ENCODE assay signal across 31 cellular contexts in genomic region chr10:122734266-122734665, GRCh38. TPM values are rescaled to one million over a fixed set of nuclear protein-coding genes. Genes with fewer than 3 reads are reported as not detected.
"Had no signal": no experiment of that assay in that cellular context is flagged by ENCODE, and none has a peak within 500 bp of the region (broad histone marks: within the 10 kb centered on the region; RNA-seq: fewer than 3 reads in every experiment).

No MANE protein-coding gene starts in this region.

- H3K36me3 ChIP-seq: left lung, lower lobe of right lung, pancreas, prostate gland, spleen, suprapubic skin, thoracic aorta, tibial artery, upper lobe of right lung had no signal

- H3K27me3 ChIP-seq: pancreas had no signal

- DNase-seq: hypothalamus; immature natural killer cell; kidney; left colon; left lung; lower lobe of right lung; mesenchymal stem cell; naive thymus-derived CD4-positive, alpha-beta T cell; nucleus accumbens; pancreas; retina; right cardiac atrium; small intestine; spleen; stimulated activated CD4-positive, alpha-beta T cell treated with anti-CD3 and anti-CD28 coated beads, Interleukin-4, amount 100 ng/mL, for 24 hours; stimulated activated naive CD4-positive, alpha-beta T cell; tibial artery; trophoblast cell; upper lobe of right lung had no signal

- H3K4me1 ChIP-seq: left lung, lower lobe of right lung, pancreas, prostate gland, spleen, suprapubic skin, tibial artery, upper lobe of right lung had no signal

- H3K9me3 ChIP-seq: left lung, lower lobe of right lung, pancreas, prostate gland, spleen, suprapubic skin, thoracic aorta, tibial artery, upper lobe of right lung had no signal

- ATAC-seq: left colon; left lung; lower lobe of right lung; naive thymus-derived CD4-positive, alpha-beta T cell; natural killer cell treated with Interleukin-12 subunit alpha and Interleukin-12 subunit beta and Interleukin-15 and Interleukin-18, amount 100 ng/mL, for 72 hours; pancreas; right cardiac atrium; sciatic nerve; stimulated activated effector memory CD8-positive, alpha-beta T cell treated with anti-CD3 and anti-CD28 coated beads, Interleukin-12 subunit alpha, Interleukin-12 subunit beta, amount 100 ng/mL, for 72 hours; upper lobe of right lung had no signal

- H3K4me3 ChIP-seq: left lung, lower lobe of right lung, pancreas, prostate gland, spleen, suprapubic skin, thoracic aorta, tibial artery, upper lobe of right lung had no signal

- H3K27ac ChIP-seq: left lung, lower lobe of right lung, pancreas, prostate gland, spleen, suprapubic skin, thoracic aorta, tibial artery, upper lobe of right lung had no signal

RNA-seq across cellular contexts. Expression of gene C10orf120, which starts 34.6 kb away (rescaled TPM):
- total RNA-seq: kidney; left colon; left lung; liver; lower lobe of right lung; mammary epithelial cell; mucosa of gallbladder; naive thymus-derived CD4-positive, alpha-beta T cell; natural killer cell treated with Interleukin-12 subunit alpha and Interleukin-12 subunit beta and Interleukin-15 and Interleukin-18, amount 100 ng/mL, for 72 hours; osteoblast; right cardiac atrium; sciatic nerve; spleen; subcutaneous adipose tissue; suprapubic skin; thoracic aorta; upper lobe of right lung had no signal
- polyA plus RNA-seq: immature natural killer cell; liver; mammary epithelial cell; naive thymus-derived CD4-positive, alpha-beta T cell; neural cell; right cardiac atrium; small intestine; spleen had no signal
